14 cellular contexts compared by ENCODE assay signal in the genomic region with DNA sequence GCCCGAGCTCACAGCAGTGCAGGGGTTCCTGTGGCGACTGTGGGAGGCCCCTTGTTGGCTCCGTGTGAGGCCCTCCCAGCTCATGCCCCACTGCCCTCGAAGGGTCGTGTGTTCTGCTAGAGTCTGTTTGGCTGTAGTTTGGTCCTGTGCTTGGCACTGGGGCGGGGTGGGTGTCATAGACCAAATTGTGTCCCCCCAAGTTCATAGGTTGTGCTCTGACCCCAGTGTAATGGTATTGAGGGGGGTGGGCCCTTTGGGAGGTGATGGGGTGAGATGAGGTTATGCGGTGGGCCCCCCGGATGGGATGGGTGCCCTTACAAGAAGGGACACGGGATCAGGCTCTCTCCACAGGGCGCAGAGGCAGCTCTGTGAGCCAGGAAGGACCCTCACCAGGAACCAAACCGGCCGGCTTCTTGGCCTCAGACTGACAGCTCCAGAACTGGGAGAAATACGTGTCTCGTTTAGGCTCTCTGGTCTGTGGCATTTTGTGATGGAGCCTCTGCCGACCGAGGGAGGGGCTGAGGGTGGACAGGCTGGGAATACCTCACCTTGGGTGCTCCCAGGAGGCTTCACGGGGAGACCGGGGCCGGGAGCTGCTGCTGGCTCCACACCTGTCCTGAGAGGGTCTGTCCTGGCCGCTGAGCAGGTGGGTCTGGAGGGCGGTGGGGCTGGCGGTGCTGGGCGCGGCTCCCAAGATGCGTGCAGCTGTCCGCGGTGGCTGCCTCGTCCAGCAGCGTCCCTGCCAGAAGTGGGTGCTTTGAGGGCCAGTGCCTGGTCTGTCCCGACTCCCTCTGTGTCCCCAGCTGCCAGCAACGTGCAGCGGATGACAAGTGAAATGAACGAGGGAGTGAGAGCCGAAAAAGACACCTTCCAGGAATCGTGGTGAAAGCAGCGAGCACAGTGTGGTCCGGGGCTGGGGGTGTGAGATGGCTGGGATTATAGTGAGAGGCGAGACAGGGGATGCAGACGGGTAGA.
A peak's percentile ranks its signal among the peaks of the same experiment; 100 is the strongest.
DNase-seq lines count a peak whose midpoint lies in the region; ATAC-seq and TF ChIP-seq lines count a peak whose summit lies in the region.
"Had no signal": no experiment of that assay in that cellular context is flagged by ENCODE, and none has a peak within 500 bp of the region (broad histone marks: within the 10 kb centered on the region; RNA-seq: fewer than 3 reads in every experiment).

No MANE protein-coding gene starts in this region.

- no peak overlapping the region for H3K9ac ChIP-seq in SK-N-SH

- no peak for TF ChIP-seq RAD21 in SK-N-SH (IDR thresholded peaks at IDR 0.05; ENCODE audit: low read length)

- H3K27me3 ChIP-seq in right cardiac atrium (ENCODE audit: control insufficient read depth, insufficient read depth) = no peaks in the 10 kb centered on the region
- no peaks in the 10 kb centered on the region for H3K27me3 ChIP-seq in vagina
- no peaks in the 10 kb centered on the region for H3K27me3 ChIP-seq in SK-N-SH (ENCODE audit: insufficient read depth)
- H3K27me3 ChIP-seq: MG63 had no signal

- H2AFZ ChIP-seq in SK-N-SH (ENCODE audit: low read depth) = no peak overlapping the region

- H3K27me3 Mint-ChIP-seq in stimulated activated naive CD8-positive, alpha-beta T cell treated with anti-CD3 and anti-CD28 coated beads, Interleukin-15, amount 100 ng/mL, for 72 hours = no peaks in the 10 kb centered on the region
- H3K27me3 Mint-ChIP-seq: activated B cell treated with CpG ODN at 0.5 μM for 24 hours had no signal

- H3K4me1 Mint-ChIP-seq in stimulated activated naive CD8-positive, alpha-beta T cell treated with anti-CD3 and anti-CD28 coated beads, Interleukin-15, amount 100 ng/mL, for 72 hours = peaks cover 52% of the 10 kb centered on the region

- WGBS in right cardiac atrium = 69% methylated on average over 39 of the region's 39 CpGs
- WGBS in SK-N-SH (ENCODE audit: low lambda C conversion rate) = 86% methylated on average over 19 of the region's 39 CpGs

- ATAC-seq in stimulated activated naive CD8-positive, alpha-beta T cell treated with anti-CD3 and anti-CD28 coated beads, Interleukin-15, amount 100 ng/mL, for 72 hours = peak; percentile 18
- no peak for ATAC-seq in stimulated activated naive CD8-positive, alpha-beta T cell treated with anti-CD3 and anti-CD28 coated beads, Interleukin-15, Interleukin-2, amounts not matched to agents 100 U/mL and 50 U/mL, for 24 hours
- peak in 1 of 2 donors; percentile 3 for ATAC-seq in right cardiac atrium
- no peak for ATAC-seq in HG03457 (IDR thresholded peaks at IDR 0.05; ENCODE audit: unreplicated experiment)

- no peak for TF ChIP-seq EP300 in SK-N-SH (IDR thresholded peaks at IDR 0.05; ENCODE audit: borderline replicate concordance in 1 of 2, low read depth in 1 of 2, low read length in 1 of 2)

- H3K9me2 ChIP-seq in SK-N-SH = no peaks in the 10 kb centered on the region

- DNase-seq in stimulated activated naive CD8-positive, alpha-beta T cell treated with anti-CD3 and anti-CD28 coated beads, Interleukin-15, amount 100 ng/mL, for 72 hours = no peak
- no peak for DNase-seq in stimulated activated naive CD8-positive, alpha-beta T cell treated with anti-CD3 and anti-CD28 coated beads, Interleukin-15, Interleukin-2, amounts not matched to agents 100 U/mL and 50 U/mL, for 24 hours
- DNase-seq in right cardiac atrium = peak; percentile 30 to 76 (median 65)
- peak; percentile 50 for DNase-seq in pons (ENCODE audit: low spot score)
- no peak for DNase-seq in vagina (ENCODE audit: extremely low spot score in 2 of 2)
- DNase-seq in SK-N-SH = no peak
- no peak for DNase-seq in NCI-H2081 (lab: John Stamatoyannopoulos, UW)
- DNase-seq: activated B cell treated with CpG ODN at 0.5 μM for 24 hours, GDM1, MG63, NCI-H510A treated with DMSO at 0.1 percent for 48 hours, occipital lobe had no signal

- no peak for TF ChIP-seq POLR2A in vagina (IDR thresholded peaks at IDR 0.05)

- H3K27ac Mint-ChIP-seq in stimulated activated naive CD8-positive, alpha-beta T cell treated with anti-CD3 and anti-CD28 coated beads, Interleukin-15, amount 100 ng/mL, for 72 hours = peak overlapping the region in 1 of 2 donors; percentile 76
- H3K27ac Mint-ChIP-seq: activated T-helper 1 cell treated with anti-CD3 and anti-CD28 coated beads, Interleukin-12 subunit alpha, Interleukin-12 subunit beta, Interleukin-2, Interleukin-4 antibody, amounts not matched to agents 30 ng/mL and 10 ng/mL and 1 ng/mL, durations not matched to agents 14 hours and 24 hours and 36 hours had no signal

- TF ChIP-seq CTCF in vagina (IDR thresholded peaks at IDR 0.05) = no peak
- no peak for TF ChIP-seq CTCF in SK-N-SH (IDR thresholded peaks at IDR 0.05)

- POLR2A ChIA-PET in SK-N-SH (lab: Yijun Ruan, JAX) = interaction anchor here (0.8 kb wide), 1 partner anchor 11 kb away, joined by 3 read pairs; no protein-coding TSS in a partner anchor

- no peak overlapping the region for H3K4me2 ChIP-seq in SK-N-SH

- H3F3A ChIP-seq in SK-N-SH (replicated peaks; ENCODE audit: insufficient read depth) = no peaks in the 10 kb centered on the region

- H3K4me3 Mint-ChIP-seq in stimulated activated naive CD8-positive, alpha-beta T cell treated with anti-CD3 and anti-CD28 coated beads, Interleukin-15, amount 100 ng/mL, for 72 hours = no peak overlapping the region
- H3K4me3 Mint-ChIP-seq: activated B cell treated with CpG ODN at 0.5 μM for 24 hours; activated T-helper 1 cell treated with anti-CD3 and anti-CD28 coated beads, Interleukin-12 subunit alpha, Interleukin-12 subunit beta, Interleukin-2, Interleukin-4 antibody, amounts not matched to agents 30 ng/mL and 10 ng/mL and 1 ng/mL, durations not matched to agents 14 hours and 24 hours and 36 hours had no signal

- no peak overlapping the region for H3K4me3 ChIP-seq in right cardiac atrium (ENCODE audit: low read length)
- H3K4me3 ChIP-seq in vagina = no peak overlapping the region
- H3K4me3 ChIP-seq in SK-N-SH (ENCODE audit: low read depth in 2 of 2, low read length in 1 of 2) = no peak overlapping the region
- H3K4me3 ChIP-seq: MG63 had no signal

- H3K79me2 ChIP-seq in SK-N-SH (ENCODE audit: insufficient read depth) = no peaks in the 10 kb centered on the region

- H4K20me1 ChIP-seq in SK-N-SH (ENCODE audit: insufficient read depth) = no peaks in the 10 kb centered on the region

- no peaks in the 10 kb centered on the region for H3K9me3 ChIP-seq in right cardiac atrium (ENCODE audit: control insufficient read depth, low read length)
- H3K9me3 ChIP-seq in vagina = no peaks in the 10 kb centered on the region
- H3K9me3 ChIP-seq in SK-N-SH = no peaks in the 10 kb centered on the region
- H3K9me3 ChIP-seq: MG63 had no signal

- H3K36me3 ChIP-seq in vagina (no peaks in the 10 kb centered on the region), SK-N-SH (replicated peaks in 1 of 2; ENCODE audit: control insufficient read depth in 1 of 2, insufficient read depth in 2 of 2, low read length in 1 of 2) (no peaks in the 10 kb centered on the region)
- H3K36me3 ChIP-seq: MG63 had no signal

- intact Hi-C loops in right cardiac atrium (cut with DNase I) (no loop called here), vagina (cut with DNase I) (no loop called here)

- peaks cover 35% of the 10 kb centered on the region for H3K4me1 ChIP-seq in right cardiac atrium (ENCODE audit: control insufficient read depth, insufficient read depth, low read length)
- H3K4me1 ChIP-seq in vagina = peaks cover 64% of the 10 kb centered on the region
- H3K4me1 ChIP-seq in SK-N-SH (ENCODE audit: control insufficient read depth in 1 of 2, insufficient read depth in 2 of 2, low read depth in 1 of 2, low read length in 1 of 2) = peaks cover 0 to 47% of the 10 kb centered on the region in 2 experiments; a peak in 2 of 4 replicates

- no peaks in the 10 kb centered on the region for H3K9me3 Mint-ChIP-seq in stimulated activated naive CD8-positive, alpha-beta T cell treated with anti-CD3 and anti-CD28 coated beads, Interleukin-15, amount 100 ng/mL, for 72 hours
- H3K9me3 Mint-ChIP-seq: activated B cell treated with CpG ODN at 0.5 μM for 24 hours had no signal

- H3K27ac ChIP-seq in right cardiac atrium (ENCODE audit: low read length) (peak overlapping the region; percentile 98), vagina (peak overlapping the region; percentile 96), SK-N-SH (ENCODE audit: low read depth in 2 of 2, low read length in 1 of 2) (peak overlapping the region in 1 of 2 experiments; percentile 95; a peak in 2 of 4 replicates)

- CTCF ChIA-PET in SK-N-SH (lab: Yijun Ruan, JAX) = interaction anchor here (0.6 to 1.3 kb wide), 5 partner anchors 9 to 168 kb away, joined by 3 to 4 read pairs (median 4); no protein-coding TSS in a partner anchor

TF ChIP-seq in SK-N-SH, 30 proteins besides CTCF, POLR2A, EP300 and RAD21 (continues in another document):
- no peak for TF ChIP-seq NFIC (IDR thresholded peaks at IDR 0.05; ENCODE audit: borderline replicate concordance)
- TF ChIP-seq FOSL2 (IDR thresholded peaks at IDR 0.05; ENCODE audit: borderline replicate concordance, low read depth) = no peak
- TF ChIP-seq, protein P1, sequence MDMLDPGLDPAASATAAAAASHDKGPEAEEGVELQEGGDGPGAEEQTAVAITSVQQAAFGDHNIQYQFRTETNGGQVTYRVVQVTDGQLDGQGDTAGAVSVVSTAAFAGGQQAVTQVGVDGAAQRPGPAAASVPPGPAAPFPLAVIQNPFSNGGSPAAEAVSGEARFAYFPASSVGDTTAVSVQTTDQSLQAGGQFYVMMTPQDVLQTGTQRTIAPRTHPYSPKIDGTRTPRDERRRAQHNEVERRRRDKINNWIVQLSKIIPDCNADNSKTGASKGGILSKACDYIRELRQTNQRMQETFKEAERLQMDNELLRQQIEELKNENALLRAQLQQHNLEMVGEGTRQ (IDR thresholded peaks at IDR 0.05; ENCODE audit: borderline replicate concordance, low read depth, low read length) = no peak
- TF ChIP-seq NRF1 (IDR thresholded peaks at IDR 0.05; ENCODE audit: low read depth, low read length) = no peak
- no peak for TF ChIP-seq POLR2AphosphoS5 (IDR thresholded peaks at IDR 0.05; ENCODE audit: low read depth, low read length)
- TF ChIP-seq GABPA (IDR thresholded peaks at IDR 0.05; ENCODE audit: low read depth) = no peak
- TF ChIP-seq GATA2 (CRISPR knock-in tag; IDR thresholded peaks at IDR 0.05) = no peak
- TF ChIP-seq FOXJ3 (CRISPR knock-in tag; IDR thresholded peaks at IDR 0.05) = no peak
- TF ChIP-seq JUND (IDR thresholded peaks at IDR 0.05) = no peak
- no peak for TF ChIP-seq TCF12 (IDR thresholded peaks at IDR 0.05)
- no peak for TF ChIP-seq FOXM1 (IDR thresholded peaks at IDR 0.05; ENCODE audit: low read depth)
- no peak for TF ChIP-seq MEF2A (IDR thresholded peaks at IDR 0.05; ENCODE audit: borderline replicate concordance, low read depth)
- no peak for TF ChIP-seq YY1 (IDR thresholded peaks at IDR 0.05; ENCODE audit: low read depth)

Comparison
In these comparisons a context has a peak if more than half of its experiments do, and no peak if none do; other contexts are left out.
1. DNase-seq: peak in right cardiac atrium (3 of 3) and pons (single experiment); none in stimulated activated naive CD8-positive, alpha-beta T cell treated with anti-CD3 and anti-CD28 coated beads, Interleukin-15, amount 100 ng/mL, for 72 hours (0 of 2), stimulated activated naive CD8-positive, alpha-beta T cell treated with anti-CD3 and anti-CD28 coated beads, Interleukin-15, Interleukin-2, amounts not matched to agents 100 U/mL and 50 U/mL, for 24 hours (single experiment), vagina (0 of 2), SK-N-SH (single experiment) and NCI-H2081 (0 of 2).